11 cellular contexts compared by ENCODE assay signal in the genomic region with DNA sequence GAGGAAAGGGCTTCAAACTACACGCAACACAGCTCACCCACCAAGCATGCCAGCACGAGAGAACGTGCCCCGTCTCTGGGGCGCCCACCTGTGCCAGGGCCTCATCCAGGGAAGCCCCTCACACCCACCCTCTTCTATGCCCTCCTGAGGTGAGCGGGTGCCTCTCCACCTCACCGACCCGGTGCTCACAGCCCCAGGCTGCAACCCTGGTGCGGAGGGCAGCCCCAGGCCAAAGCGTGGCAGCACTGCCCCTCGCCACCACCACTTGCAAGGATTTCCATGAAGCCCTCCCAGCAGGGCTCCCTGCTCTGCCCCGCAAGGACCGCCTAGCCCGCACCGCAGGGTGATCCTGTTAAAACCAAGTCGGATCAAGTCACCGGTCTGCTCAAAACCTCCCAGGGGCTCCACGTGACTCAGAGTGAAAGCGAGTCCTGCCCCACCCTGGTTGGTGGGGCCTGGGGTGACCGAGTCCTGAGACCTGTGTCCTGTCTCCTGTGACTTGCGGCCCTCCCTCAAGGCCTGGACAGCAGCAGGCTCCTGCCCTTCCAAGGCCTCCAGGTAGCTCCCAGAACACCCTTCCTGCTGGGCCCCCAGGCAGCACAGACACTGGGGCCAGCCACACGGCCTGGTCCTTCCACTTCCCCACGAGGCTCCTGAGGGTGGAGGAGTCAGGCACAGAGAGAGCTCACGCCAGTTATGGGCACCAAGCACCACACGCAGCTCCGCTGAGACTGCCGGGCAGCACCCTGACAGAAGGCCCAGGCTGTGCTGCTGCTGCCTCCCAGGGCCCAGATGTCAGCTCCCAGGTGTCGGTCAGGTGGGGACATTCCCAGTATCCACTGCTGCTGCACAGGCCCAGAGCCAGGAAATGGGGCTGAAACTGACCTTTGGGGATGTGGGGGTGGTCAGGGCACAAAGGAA. TPM values are rescaled to one million over a fixed set of nuclear protein-coding genes. Genes with fewer than 3 reads are reported as not detected.
DNase-seq lines count a peak whose midpoint lies in the region; ATAC-seq, FAIRE-seq and TF ChIP-seq lines count a peak whose summit lies in the region.
"Had no signal": no experiment of that assay in that cellular context is flagged by ENCODE, and none has a peak within 500 bp of the region (broad histone marks: within the 10 kb centered on the region; RNA-seq: fewer than 3 reads in every experiment).

No MANE protein-coding gene starts in this region.

- H3K36me3 ChIP-seq in adipocyte (ENCODE audit: control insufficient read depth, insufficient read depth, low read length, severe bottlenecking): peaks cover 25% of the 10 kb centered on the region

- H3K4me1 Mint-ChIP-seq in CD14-positive monocyte: peaks cover 44% of the 10 kb centered on the region

- H3K9me3 ChIP-seq in adipocyte (ENCODE audit: control insufficient read depth, low read length): no peaks in the 10 kb centered on the region

- H3K9ac ChIP-seq in adipocyte (ENCODE audit: low read length): peak overlapping the region; percentile 61

- peaks cover 0 to 5% (median 1%) of the 10 kb centered on the region in 3 donors for H3K27me3 Mint-ChIP-seq in CD14-positive monocyte (ENCODE audit: low read depth in 3 of 3)

- no peak for TF ChIP-seq CTCF in CD14-positive monocyte (IDR thresholded peaks at IDR 0.05)

- H3K4me1 ChIP-seq in adipocyte (ENCODE audit: control insufficient read depth, insufficient read depth, low read length): peaks cover 31% of the 10 kb centered on the region

- H3K27me3 ChIP-seq in adipocyte (replicated peaks; ENCODE audit: control insufficient read depth, insufficient read depth, low read length): no peaks in the 10 kb centered on the region

- peak overlapping the region in 3 of 7 donors; percentile 26 to 63 (median 56) for H3K27ac Mint-ChIP-seq in CD14-positive monocyte

- intact Hi-C loops in CD14-positive monocyte (cut with micrococcal nuclease): loop anchor here in 1 of 2 donors (10.0 kb wide), 1 partner anchor 880 kb away; no protein-coding TSS in a partner anchor
- intact Hi-C loops in left ventricle myocardium superior (cut with micrococcal nuclease): no loop called here
- intact Hi-C loops in posterior vena cava (cut with DNase I): no loop called here

- H3K4me3 ChIP-seq in adipocyte (ENCODE audit: low read length): peak overlapping the region; percentile 52

- peaks cover 43 to 58% of the 10 kb centered on the region in 2 donors for H3K36me3 Mint-ChIP-seq in CD14-positive monocyte

- H3K4me3 Mint-ChIP-seq in CD14-positive monocyte: no peak overlapping the region

- ATAC-seq in left ventricle myocardium superior: peak; percentile 2
- ATAC-seq in HG02852 (IDR thresholded peaks at IDR 0.05; ENCODE audit: unreplicated experiment): no peak
- ATAC-seq in HG03139 (IDR thresholded peaks at IDR 0.05; ENCODE audit: unreplicated experiment): no peak
- ATAC-seq in HG03135 (IDR thresholded peaks at IDR 0.05; ENCODE audit: unreplicated experiment): no peak

- DNase-seq in CD14-positive monocyte (ENCODE audit: low spot score) (peak; percentile 46), adipocyte (ENCODE audit: low read depth) (no peak), left ventricle myocardium superior (peak; percentile 16), posterior vena cava (ENCODE audit: low spot score) (peak; percentile 73), RCC 7860 (ENCODE audit: low spot score) (no peak)
- DNase-seq: MM.1S, NCI-H774, retina had no signal

- FAIRE-seq in RCC 7860 (lab: Jason Lieb, UNC): no peak

- no peaks in the 10 kb centered on the region for H3K9me3 Mint-ChIP-seq in CD14-positive monocyte

RNA-seq across cellular contexts. Expression of gene BRD3, which starts 12.7 kb away (rescaled TPM):
- 10 to 100 TPM; 16.4 to 18.2 TPM for polyA plus RNA-seq in CD14-positive monocyte
- total RNA-seq in left ventricle myocardium superior (28.7 TPM), posterior vena cava (10 to 100 TPM; 32.2 to 32.6 TPM)

RNA-seq across cellular contexts. Expression of gene BRD3OS, which starts 29.9 kb away (rescaled TPM):
- 1 to 10 TPM; 6.6 to 6.8 TPM for polyA plus RNA-seq in CD14-positive monocyte
- total RNA-seq in left ventricle myocardium superior (4.7 TPM), posterior vena cava (10 to 100 TPM; 11.9 to 14.3 TPM)

Comparison
In these comparisons a context has a peak if more than half of its experiments do, and no peak if none do; other contexts are left out.
1. DNase-seq: peak in CD14-positive monocyte (single experiment), left ventricle myocardium superior (single experiment) and posterior vena cava (single experiment); none in adipocyte (single experiment) and RCC 7860 (single experiment).